9 cellular contexts compared by ENCODE assay signal in the genomic region with DNA sequence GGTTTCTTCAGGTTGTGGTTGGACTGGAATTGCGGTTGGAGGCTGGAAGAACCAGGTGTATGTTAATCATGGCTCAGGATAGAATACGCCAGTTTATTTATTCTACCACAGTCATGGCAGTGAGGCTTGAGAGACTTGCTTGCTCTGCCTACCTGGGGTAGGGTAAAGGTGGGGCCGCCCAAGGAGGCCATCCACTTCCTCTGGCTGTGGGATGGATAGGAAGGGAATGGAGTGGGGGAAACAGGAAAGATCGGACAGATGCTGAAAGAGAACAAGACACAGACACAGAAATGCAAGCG. TPM values are rescaled to one million over a fixed set of nuclear protein-coding genes. Genes with fewer than 3 reads are reported as not detected.
A peak's percentile ranks its signal among the peaks of the same experiment; 100 is the strongest.
DNase-seq lines count a peak whose midpoint lies in the region; ATAC-seq and TF ChIP-seq lines count a peak whose summit lies in the region.
"Had no signal": no experiment of that assay in that cellular context is flagged by ENCODE, and none has a peak within 500 bp of the region (broad histone marks: within the 10 kb centered on the region; RNA-seq: fewer than 3 reads in every experiment).

No MANE protein-coding gene starts in this region.

- TF ChIP-seq CTCF in breast epithelium (IDR thresholded peaks at IDR 0.05): no peak
- TF ChIP-seq CTCF in MCF 10A (IDR thresholded peaks at IDR 0.05; ENCODE audit: unreplicated experiment): no peak
- no peak for TF ChIP-seq CTCF in OCI-LY1 (IDR thresholded peaks at IDR 0.05; ENCODE audit: low read length)
- TF ChIP-seq CTCF in endothelial cell (IDR thresholded peaks at IDR 0.05; ENCODE audit: unreplicated experiment): no peak
- no peak for TF ChIP-seq CTCF in tibial artery (IDR thresholded peaks at IDR 0.05)
- no peak for TF ChIP-seq CTCF in testis (IDR thresholded peaks at IDR 0.05)

- peak overlapping the region; percentile 66; the same call in 1 of the 2 replicates for H3K9ac ChIP-seq in OCI-LY1 (ENCODE audit: low read length)

- H3K36me3 Mint-ChIP-seq in MCF 10A (ENCODE audit: insufficient read depth, unreplicated experiment): peaks cover 28% of the 10 kb centered on the region
- H3K36me3 Mint-ChIP-seq in endothelial cell (ENCODE audit: low read depth, unreplicated experiment): peaks cover 35% of the 10 kb centered on the region

- H3K27me3 ChIP-seq in breast epithelium: peaks cover 3 to 31% of the 10 kb centered on the region in 2 donors
- no peaks in the 10 kb centered on the region for H3K27me3 ChIP-seq in OCI-LY1 (ENCODE audit: insufficient read depth, low read length)
- H3K27me3 ChIP-seq in tibial artery: peaks cover 7 to 37% of the 10 kb centered on the region in 2 donors
- H3K27me3 ChIP-seq in testis: no peaks in the 10 kb centered on the region

- no TSS peak for BruUV-seq in MCF 10A (replicated peaks; lab: Mats Ljungman, UMichigan)

- no peaks in the 10 kb centered on the region for H3K9me3 Mint-ChIP-seq in MCF 10A (ENCODE audit: unreplicated experiment)
- no peaks in the 10 kb centered on the region for H3K9me3 Mint-ChIP-seq in endothelial cell (ENCODE audit: unreplicated experiment)

- H3K27ac ChIP-seq in breast epithelium (no peak overlapping the region), OCI-LY1 (ENCODE audit: low read depth, low read length, poor library complexity, severe bottlenecking) (peak overlapping the region; percentile 52), tibial artery (peak overlapping the region; percentile 90 to 95), testis (no peak overlapping the region)

- H3K27ac Mint-ChIP-seq in MCF 10A (ENCODE audit: low read depth, unreplicated experiment) (no peak overlapping the region), endothelial cell (ENCODE audit: unreplicated experiment) (no peak overlapping the region)

- H3K9me3 ChIP-seq in breast epithelium (no peaks in the 10 kb centered on the region), OCI-LY1 (ENCODE audit: low read length) (no peaks in the 10 kb centered on the region), tibial artery (no peaks in the 10 kb centered on the region), testis (no peaks in the 10 kb centered on the region)

- H3K27me3 Mint-ChIP-seq in MCF 10A (ENCODE audit: insufficient read depth, unreplicated experiment) (no peaks in the 10 kb centered on the region), endothelial cell (ENCODE audit: unreplicated experiment) (peaks cover 37% of the 10 kb centered on the region)

- POLR2A ChIA-PET in MCF 10A (lab: Yijun Ruan, JAX): interaction anchor here (0.5 to 2.6 kb wide), 4 partner anchors 8 to 224 kb away, joined by 3 to 9 read pairs (median 3); a partner anchor contains a TSS

- peak overlapping the region in 2 of 3 donors; percentile 55 to 75 for H3K4me3 ChIP-seq in breast epithelium
- H3K4me3 ChIP-seq in OCI-LY1 (ENCODE audit: low read depth, low read length, poor library complexity, severe bottlenecking): peak overlapping the region; percentile 61
- H3K4me3 ChIP-seq in tibial artery: no peak overlapping the region
- no peak overlapping the region for H3K4me3 ChIP-seq in testis

- peak overlapping the region; percentile 78; the same call in 1 of the 2 replicates for H3K4me2 ChIP-seq in OCI-LY1 (ENCODE audit: low read length)

- H3K36me3 ChIP-seq in breast epithelium: no peaks in the 10 kb centered on the region
- H3K36me3 ChIP-seq in OCI-LY1 (ENCODE audit: insufficient read depth, low read length): peaks cover 31% of the 10 kb centered on the region
- H3K36me3 ChIP-seq in tibial artery: peaks cover 0 to 24% (median 19%) of the 10 kb centered on the region in 3 donors
- no peaks in the 10 kb centered on the region for H3K36me3 ChIP-seq in testis (ENCODE audit: low read depth, missing control alignments)

- CTCF ChIA-PET in MCF 10A (lab: Yijun Ruan, JAX): interaction anchor here (0.9 to 9.8 kb wide), 2 partner anchors 26 to 172 kb away, joined by 3 to 188 read pairs; no protein-coding TSS in a partner anchor

- H3K79me2 ChIP-seq in OCI-LY1 (ENCODE audit: insufficient read depth, low read length): no peaks in the 10 kb centered on the region

- peaks cover 40% of the 10 kb centered on the region for H3K4me1 Mint-ChIP-seq in MCF 10A (ENCODE audit: insufficient read depth, unreplicated experiment)
- peaks cover 23% of the 10 kb centered on the region for H3K4me1 Mint-ChIP-seq in endothelial cell (ENCODE audit: unreplicated experiment)

- H4K20me1 ChIP-seq in OCI-LY1 (ENCODE audit: insufficient read depth, low read length): no peaks in the 10 kb centered on the region

- TF ChIP-seq POLR2A in breast epithelium (IDR thresholded peaks at IDR 0.05): no peak
- no peak for TF ChIP-seq POLR2A in testis (IDR thresholded peaks at IDR 0.05)

- DNase-seq in breast epithelium (ENCODE audit: low spot score in 2 of 2) (no peak), MCF 10A (ENCODE audit: unreplicated experiment) (no peak), endothelial cell (ENCODE audit: low spot score) (no peak), tibial artery (no peak), testis (no peak), NCI-H2196 (lab: John Stamatoyannopoulos, UW; ENCODE audit: unreplicated experiment) (no peak)

- intact Hi-C loops in breast epithelium (cut with DNase I; ENCODE audit: low total_unique reads) (no loop called here), MCF 10A (cut with micrococcal nuclease) (no loop called here), tibial artery (cut with DNase I; ENCODE audit: low total_unique reads) (no loop called here), testis (cut with DNase I; ENCODE audit: low total_unique reads) (no loop called here)

- H3K4me1 ChIP-seq in breast epithelium (peaks cover 13 to 14% of the 10 kb centered on the region in 2 donors), OCI-LY1 (ENCODE audit: insufficient read depth, low read length, severe bottlenecking) (peaks cover 94% of the 10 kb centered on the region), tibial artery (peaks cover 5 to 81% (median 73%) of the 10 kb centered on the region in 4 donors), testis (peaks cover 24% of the 10 kb centered on the region)

- no peak for ATAC-seq in HG03457 (IDR thresholded peaks at IDR 0.05; ENCODE audit: unreplicated experiment)

- peaks cover 8% of the 10 kb centered on the region; the same call in 1 of the 2 replicates for H3F3A ChIP-seq in OCI-LY1 (ENCODE audit: insufficient read depth, low read length)

- H3K4me3 Mint-ChIP-seq in MCF 10A (ENCODE audit: unreplicated experiment) (no peak overlapping the region), endothelial cell (ENCODE audit: unreplicated experiment) (peak overlapping the region; percentile 71)

- H3K9me2 ChIP-seq in OCI-LY1 (ENCODE audit: low read depth, low read length): no peaks in the 10 kb centered on the region

- 51 to 57% methylated on average over 5 of the region's 5 CpGs for WGBS in testis, 2 donors

- no peak overlapping the region for H2AFZ ChIP-seq in OCI-LY1 (ENCODE audit: low read length)

RNA-seq across cellular contexts. Expression of a gene that starts 8.1 kb away (rescaled TPM):
- total RNA-seq in breast epithelium: 10 to 100 TPM; 37.9 to 63.3 (median 46.7) TPM
- total RNA-seq in MCF 10A (2022): 375 and 421 TPM in 2 replicates
- 63.3 TPM for total RNA-seq in endothelial cell (ENCODE audit: unreplicated experiment)
- 10 to 100 TPM; 25.9 to 33.9 TPM for total RNA-seq in testis
- 24.8 TPM for polyA plus RNA-seq in testis (ENCODE audit: insufficient read depth, low read depth, low replicate concordance)

RNA-seq across cellular contexts. Expression of a gene that starts 13.4 kb away (rescaled TPM):
- 1 to 10 TPM in 2 of 3 donors, under 1 TPM in 1; 0.98 to 3.2 (median 1.6) TPM for total RNA-seq in breast epithelium
- total RNA-seq in MCF 10A (2022): 2.5 and 2.8 TPM in 2 replicates
- 3.3 TPM for total RNA-seq in endothelial cell (ENCODE audit: unreplicated experiment)
- total RNA-seq in testis: 10 to 100 TPM in 1 of 2 donors, 1 to 10 TPM in 1; 5.0 to 12.0 TPM
- polyA plus RNA-seq in testis (ENCODE audit: insufficient read depth, low read depth, low replicate concordance): 23.4 TPM
- total RNA-seq: SK-MEL-5 had no signal

RNA-seq across cellular contexts. Expression of a gene that starts 21.0 kb away (rescaled TPM):
- total RNA-seq in breast epithelium: under 1 TPM in 1 of 3 donors, not detected in 2; 0.33 TPM
- total RNA-seq in MCF 10A (2022): 2.2 and 2.8 TPM in 2 replicates
- not detected for total RNA-seq in endothelial cell (ENCODE audit: unreplicated experiment)
- 1 to 10 TPM; 7.5 to 7.7 TPM for total RNA-seq in testis
- polyA plus RNA-seq in testis (ENCODE audit: insufficient read depth, low read depth, low replicate concordance): 1.8 TPM

Comparison
In these comparisons a context has a peak if more than half of its experiments do, and no peak if none do; other contexts are left out.
1. H3K27ac ChIP-seq: peak in OCI-LY1 (single experiment) and tibial artery (2 of 2); none in breast epithelium (0 of 2) and testis (0 of 2).
2. H3K4me3 ChIP-seq: peak in breast epithelium (2 of 3) and OCI-LY1 (single experiment); none in tibial artery (0 of 2) and testis (0 of 2).